Comparison of ENCODE assay signal across 1 cellular context in genomic region chr14:63641473-63642228, GRCh38.
TF ChIP-seq lines count a peak whose summit lies in the region.

Gene WDR89 (minus strand): TSS chr14:63641871. CDS start chr14:63599942, 41,929 bp downstream.

TF ChIP-seq in HepG2, 621 proteins besides CTCF, POLR2A, EP300 and RAD21 (continued from another document and continues in another):
- TF ChIP-seq ZNF280D (CRISPR knock-in tag; IDR thresholded peaks at IDR 0.05) (peak; percentile 66; the same call in 1 of the 2 replicates), NAIF1 (CRISPR knock-in tag; IDR thresholded peaks at IDR 0.05; ENCODE audit: borderline replicate concordance) (peak; percentile 99), ZSCAN20 (CRISPR knock-in tag; IDR thresholded peaks at IDR 0.05; ENCODE audit: borderline replicate concordance) (peak; percentile 75; the same call in 1 of the 2 replicates), ZBTB37 (CRISPR knock-in tag; IDR thresholded peaks at IDR 0.05) (no peak; the same call in 1 of the 2 replicates), ZNF264 (CRISPR knock-in tag; IDR thresholded peaks at IDR 0.05) (peak; percentile 89; the same call in 1 of the 2 replicates), KLF6 (CRISPR knock-in tag; IDR thresholded peaks at IDR 0.05) (no peak), POLR2AphosphoS2 (IDR thresholded peaks at IDR 0.05; ENCODE audit: low read depth, low read length) (no peak), ZNF282 (IDR thresholded peaks at IDR 0.05; ENCODE audit: partially characterized antibody) (no peak), HOXA5 (CRISPR knock-in tag; IDR thresholded peaks at IDR 0.05) (peak; percentile 93), KAT7 (CRISPR knock-in tag; IDR thresholded peaks at IDR 0.05; ENCODE audit: borderline replicate concordance) (peak; percentile 72; the same call in 1 of the 2 replicates), GPBP1L1 (CRISPR knock-in tag; IDR thresholded peaks at IDR 0.05) (no peak), ARNT (IDR thresholded peaks at IDR 0.05) (no peak), REL (CRISPR knock-in tag; conservative IDR thresholded peaks at IDR 0.05) (0 out of 2 replicates have a peak, but pooled peaks have one; percentile 54), ZNF549 (CRISPR knock-in tag; IDR thresholded peaks at IDR 0.05) (0 out of 2 replicates have a peak, but pooled peaks have one; percentile 37), ZNF724P (CRISPR knock-in tag; IDR thresholded peaks at IDR 0.05; ENCODE audit: borderline replicate concordance) (peak; percentile 83; the same call in 1 of the 2 replicates), GRHL1 (CRISPR knock-in tag; conservative IDR thresholded peaks at IDR 0.05) (no peak), TOPORS (CRISPR knock-in tag; IDR thresholded peaks at IDR 0.05) (no peak; the same call in 1 of the 2 replicates), TAF1 (CRISPR knock-in tag; IDR thresholded peaks at IDR 0.05) (peak; percentile 93), ZNF816 (CRISPR knock-in tag; IDR thresholded peaks at IDR 0.05; ENCODE audit: borderline replicate concordance) (peak; percentile 87; the same call in 1 of the 2 replicates), NFKB2 (CRISPR knock-in tag; IDR thresholded peaks at IDR 0.05; ENCODE audit: borderline replicate concordance) (peak; percentile 98), XRCC5 (optimal IDR thresholded peaks at IDR 0.05; ENCODE audit: low read length) (peak; percentile 55), ZNF839 (CRISPR knock-in tag; IDR thresholded peaks at IDR 0.05; ENCODE audit: borderline replicate concordance) (no peak), IKZF4 (CRISPR knock-in tag; IDR thresholded peaks at IDR 0.05; ENCODE audit: borderline replicate concordance, low read depth, not compliant biosample characterization) (peak; percentile 82), THAP8 (CRISPR knock-in tag; IDR thresholded peaks at IDR 0.05; ENCODE audit: borderline replicate concordance) (no peak), ZNF619 (CRISPR knock-in tag; IDR thresholded peaks at IDR 0.05) (peak; percentile 55; the same call in 1 of the 2 replicates), ZFX (CRISPR knock-in tag; IDR thresholded peaks at IDR 0.05; ENCODE audit: low read depth) (peak; percentile 78; the same call in 1 of the 2 replicates), ZNF446 (CRISPR knock-in tag; IDR thresholded peaks at IDR 0.05) (0 out of 2 replicates have a peak, but pooled peaks have one; percentile 57), ZHX1 (CRISPR knock-in tag; IDR thresholded peaks at IDR 0.05; ENCODE audit: low read depth) (peak; percentile 20; the same call in 1 of the 2 replicates), ZNF468 (CRISPR knock-in tag; IDR thresholded peaks at IDR 0.05) (no peak), ISL2 (CRISPR knock-in tag; IDR thresholded peaks at IDR 0.05) (peak; percentile 85), MAFK (conservative IDR thresholded peaks at IDR 0.05 in 1 of 2, IDR thresholded peaks at IDR 0.05 in 1 of 2; ENCODE audit: low read length in 2 of 2) (no peak), ZNF557 (CRISPR knock-in tag; IDR thresholded peaks at IDR 0.05) (peak; percentile 90), MED1 (CRISPR knock-in tag; IDR thresholded peaks at IDR 0.05) (peak; percentile 59), BCL3 (CRISPR knock-in tag; IDR thresholded peaks at IDR 0.05) (peak; percentile 45; the same call in 1 of the 2 replicates), REPIN1 (CRISPR knock-in tag; IDR thresholded peaks at IDR 0.05; ENCODE audit: borderline replicate concordance, low read depth) (peak; percentile 79; the same call in 1 of the 2 replicates), ZBTB49 (CRISPR knock-in tag; IDR thresholded peaks at IDR 0.05; ENCODE audit: borderline replicate concordance) (no peak), PTBP1 (IDR thresholded peaks at IDR 0.05; ENCODE audit: low read depth, low read length, poor library complexity, severe bottlenecking) (no peak), IRF2 (CRISPR knock-in tag; IDR thresholded peaks at IDR 0.05) (peak; percentile 63), SAP130 (CRISPR knock-in tag; IDR thresholded peaks at IDR 0.05; ENCODE audit: low read depth) (peak; percentile 86), GATAD1 (CRISPR knock-in tag; IDR thresholded peaks at IDR 0.05) (peak; percentile 86), MED13 (CRISPR knock-in tag; IDR thresholded peaks at IDR 0.05) (peak; percentile 22; the same call in 1 of the 2 replicates), SOX5 (CRISPR knock-in tag; IDR thresholded peaks at IDR 0.05; ENCODE audit: borderline replicate concordance) (peak; percentile 56; the same call in 1 of the 2 replicates), ZNF34 (CRISPR knock-in tag; IDR thresholded peaks at IDR 0.05; ENCODE audit: borderline replicate concordance) (no peak), PBX2 (CRISPR knock-in tag; IDR thresholded peaks at IDR 0.05) (no peak), FOXA1 (IDR thresholded peaks at IDR 0.05) (no peak), FOXA1 (CRISPR knock-in tag; IDR thresholded peaks at IDR 0.05) (peak; percentile 28; the same call in 1 of the 2 replicates), MTA1 (CRISPR knock-in tag; IDR thresholded peaks at IDR 0.05; ENCODE audit: borderline replicate concordance) (peak; percentile 56; the same call in 1 of the 2 replicates), FOXP1 (IDR thresholded peaks at IDR 0.05) (no peak), FOXP1 (CRISPR knock-in tag; IDR thresholded peaks at IDR 0.05) (no peak), ZNF740 (CRISPR knock-in tag; IDR thresholded peaks at IDR 0.05) (no peak)
